12 cellular contexts compared by ENCODE assay signal in genomic region chr1:207436746-207437145, GRCh38. TPM values are rescaled to one million over a fixed set of nuclear protein-coding genes. Genes with fewer than 3 reads are reported as not detected.
A peak's percentile ranks its signal among the peaks of the same experiment; 100 is the strongest.
DNase-seq lines count a peak whose midpoint lies in the region; ATAC-seq, FAIRE-seq and TF ChIP-seq lines count a peak whose summit lies in the region.
"Not testable (repeated sequence)": the region's sequence is repeated elsewhere in the genome, so short reads cannot be mapped to it uniquely, and the experiment has no call there.
"Had no signal": no experiment of that assay in that cellular context is flagged by ENCODE, and none has a peak within 500 bp of the region (broad histone marks: within the 10 kb centered on the region; RNA-seq: fewer than 3 reads in every experiment).

No MANE protein-coding gene starts in this region.

- intact Hi-C loops in activated CD4-positive, alpha-beta T cell treated with anti-CD3 and anti-CD28 coated beads, Interleukin-2, amount 10 ng/mL, durations not matched to agents 24 days and 14 days (cut with micrococcal nuclease); K562 (cut with micrococcal nuclease): not testable (repeated sequence)

- not testable (repeated sequence) for H3K4me3 Mint-ChIP-seq in activated CD4-positive, alpha-beta T cell treated with anti-CD3 and anti-CD28 coated beads, Interleukin-2, amount 10 ng/mL, durations not matched to agents 24 days and 14 days

- not testable (repeated sequence) for H3K4me3 ChIP-seq in HEK293 (ENCODE audit: low read depth, low read length); K562

- H3K27me3 Mint-ChIP-seq in activated CD4-positive, alpha-beta T cell treated with anti-CD3 and anti-CD28 coated beads, Interleukin-2, amount 10 ng/mL, durations not matched to agents 24 days and 14 days = peaks cover 14% of the 10 kb centered on the region

- H4K20me1 ChIP-seq in K562 (replicated peaks; ENCODE audit: control insufficient read depth, insufficient read depth, low read length) = not testable (repeated sequence)

- ATAC-seq in K562 = not testable (repeated sequence)

- not testable (repeated sequence) for TF ChIP-seq POLR2A in GM12892 (IDR thresholded peaks at IDR 0.05; ENCODE audit: low read depth, low read length); K562 (conservative IDR thresholded peaks at IDR 0.05)

- H3K27ac Mint-ChIP-seq in activated CD4-positive, alpha-beta T cell treated with anti-CD3 and anti-CD28 coated beads, Interleukin-2, amount 10 ng/mL, durations not matched to agents 24 days and 14 days = not testable (repeated sequence)

- 32% methylated on average over 3 of the region's 3 CpGs for WGBS in K562 (ENCODE audit: insufficient coverage, low coverage, missing lambda C conversion rate)

- not testable (repeated sequence) for H3K9me3 Mint-ChIP-seq in activated CD4-positive, alpha-beta T cell treated with anti-CD3 and anti-CD28 coated beads, Interleukin-2, amount 10 ng/mL, durations not matched to agents 24 days and 14 days

- not testable (repeated sequence) for H3K36me3 Mint-ChIP-seq in activated CD4-positive, alpha-beta T cell treated with anti-CD3 and anti-CD28 coated beads, Interleukin-2, amount 10 ng/mL, durations not matched to agents 24 days and 14 days (ENCODE audit: low read depth)

- H3K27me3 ChIP-seq in K562 (ENCODE audit: control insufficient read depth in 2 of 2, insufficient read depth in 2 of 2, low read length in 2 of 2) = not testable (repeated sequence)

- not testable (repeated sequence) for H3K4me1 ChIP-seq in HEK293 (ENCODE audit: control insufficient read depth, insufficient read depth, low read length); K562 (replicated peaks in 1 of 2; ENCODE audit: control insufficient read depth in 2 of 2, insufficient read depth in 2 of 2, low read length in 2 of 2)

- CTCF ChIA-PET in HEK293 (lab: Yijun Ruan, JAX) = interaction anchor here (1.6 kb wide), 1 partner anchor 12 kb away, joined by 3 read pairs; no protein-coding TSS in a partner anchor
- CTCF ChIA-PET in K562 (lab: Yijun Ruan, JAX; ENCODE audit: low intra/inter-chr PET ratio) = not testable (repeated sequence)

- POLR2A ChIA-PET in HEK293 (lab: Yijun Ruan, JAX) = not testable (repeated sequence)
- POLR2A ChIA-PET in K562 (lab: Yijun Ruan, JAX) = interaction anchor here (1.1 kb wide), 1 partner anchor 16 kb away, joined by 3 read pairs; no protein-coding TSS in a partner anchor

- not testable (repeated sequence) for H3K79me2 ChIP-seq in K562 (ENCODE audit: control insufficient read depth, insufficient read depth, low read length)

- not testable (repeated sequence) for TF ChIP-seq EP300 in K562 (IDR thresholded peaks at IDR 0.05; ENCODE audit: low read length)

- in situ Hi-C loops in K562 (cut with MboI) = not testable (repeated sequence)

- H3K36me3 ChIP-seq in HEK293 (ENCODE audit: control insufficient read depth in 2 of 2, insufficient read depth in 1 of 2, low read length in 2 of 2); K562 (ENCODE audit: control insufficient read depth, insufficient read depth, low read length): not testable (repeated sequence)

- not testable (repeated sequence) for TF ChIP-seq CTCF in HEK293 (tag by site-specific recombination; IDR thresholded peaks at IDR 0.05); K562 (IDR thresholded peaks at IDR 0.05 in 2 of 3, conservative IDR thresholded peaks at IDR 0.05 in 1 of 3; ENCODE audit: insufficient read depth in 2 of 3, low read depth in 1 of 3, low read length in 3 of 3)

- BruUV-seq in K562 (replicated peaks; lab: Mats Ljungman, UMichigan) = not testable (repeated sequence)

- not testable (repeated sequence) for H3K9ac ChIP-seq in K562 (ENCODE audit: insufficient read depth in 1 of 2, low read depth in 2 of 2, low read length in 2 of 2)

- FAIRE-seq in GM12892 (lab: Jason Lieb, UNC) = peak; percentile 60
- FAIRE-seq in K562 (lab: Jason Lieb, UNC) = not testable (repeated sequence)

- H3K9me1 ChIP-seq in K562 (ENCODE audit: control insufficient read depth, insufficient read depth, low read length) = not testable (repeated sequence)

- H2AFZ ChIP-seq in K562 (ENCODE audit: low read depth, low read length) = not testable (repeated sequence)

- TF ChIP-seq RAD21 in K562 (CRISPR knock-in tag; conservative IDR thresholded peaks at IDR 0.05 in 1 of 2, IDR thresholded peaks at IDR 0.05 in 1 of 2) = not testable (repeated sequence)

- H3K27ac ChIP-seq in HEK293 (ENCODE audit: extremely low read depth, low read depth, low read length); K562 (ENCODE audit: extremely low read depth, low read depth, low read length): not testable (repeated sequence)

- H3K9me3 ChIP-seq in HEK293 (ENCODE audit: control insufficient read depth, insufficient read depth, low read depth, low read length); K562 (replicated peaks; ENCODE audit: control insufficient read depth, insufficient read depth, low read depth, low read length): not testable (repeated sequence)

- not testable (repeated sequence) for DNase-seq in GM12892 (ENCODE audit: insufficient read length); K562 (ENCODE audit: extremely low read depth in 1 of 4, low spot score in 3 of 4)
- peak; percentile 25 for DNase-seq in activated CD4-positive, alpha-beta T cell treated with anti-CD3 and anti-CD28 coated beads, Interleukin-2, amount 10 ng/mL, durations not matched to agents 24 days and 14 days

- not testable (repeated sequence) for H3K4me1 Mint-ChIP-seq in activated CD4-positive, alpha-beta T cell treated with anti-CD3 and anti-CD28 coated beads, Interleukin-2, amount 10 ng/mL, durations not matched to agents 24 days and 14 days

- not testable (repeated sequence) for H3K4me2 ChIP-seq in K562 (ENCODE audit: insufficient read depth, low read length)

TF ChIP-seq in HEK293, 187 proteins besides CTCF, POLR2A, EP300 and RAD21:
- peak; percentile 96 for TF ChIP-seq ZNF146 (tag by site-specific recombination; IDR thresholded peaks at IDR 0.05)

TF ChIP-seq in K562, 482 proteins besides CTCF, POLR2A, EP300 and RAD21:
- peak; percentile 87 for TF ChIP-seq ZNF146 (CRISPR knock-in tag; IDR thresholded peaks at IDR 0.05; ENCODE audit: unreplicated experiment)

RNA-seq across cellular contexts. Expression of gene CR2, which starts 17.4 kb away (rescaled TPM):
- 90.6 TPM for polyA plus RNA-seq in GM12892 (2012; ENCODE audit: missing spikeins)
- 0.24 TPM in 1 of 2 replicates, not detected in the other for total RNA-seq in activated CD4-positive, alpha-beta T cell treated with anti-CD3 and anti-CD28 coated beads, Interleukin-2, amount 10 ng/mL, durations not matched to agents 24 days and 14 days
- total RNA-seq in K562 (2011; cell fraction: chromatin; rRNA removed; ENCODE audit: low replicate concordance) = 0.97 and 2.7 TPM in 2 replicates
- 0.67 and 1.2 TPM in 2 replicates for total RNA-seq in K562 (2011; cell fraction: nucleolus; rRNA removed)
- 1.2 and 1.4 TPM in 2 replicates for total RNA-seq in K562 (2011; cell fraction: nucleoplasm; rRNA removed)
- total RNA-seq in K562 (2014; rRNA removed) = 0.32 and 0.33 TPM in 2 replicates
- total RNA-seq in K562 (2014; rRNA removed; fragmentation: Illumina TruSeq; extraction: Trizol) = 0.44 and 0.45 TPM in 2 replicates
- total RNA-seq in K562 (2015; rRNA removed; fragmentation: Illumina TruSeq; extraction: Trizol) = 0.07 and 0.11 TPM in 2 replicates
- 0.51 and 0.66 TPM in 2 replicates for total RNA-seq in K562 (2021)
- 0.57 and 0.72 TPM in 2 replicates for polyA plus RNA-seq in K562 (2011; rRNA removed)
- polyA plus RNA-seq in K562 (2011; cell fraction: cytosol; rRNA removed) = 0.24 and 0.31 TPM in 2 replicates
- polyA plus RNA-seq in K562 (2011; cell fraction: nucleus; rRNA removed) = 1.5 and 1.8 TPM in 2 replicates
- polyA plus RNA-seq in K562 (2012) = 0.21 and 0.35 TPM in 2 replicates
- 0.44 and 0.67 TPM in 2 replicates for polyA plus RNA-seq in K562 (2014; fragmentation: Illumina TruSeq; extraction: Trizol)
- polyA plus RNA-seq in K562 (2014; fragmentation: Nextera tagmentation; extraction: Ambion mirVana) = under 1 TPM; 0.25 to 0.27 TPM
- 0.36 and 0.37 TPM in 2 replicates for polyA plus RNA-seq in K562 (2014; rRNA removed)
- 0.28 and 0.54 TPM in 2 replicates for polyA minus RNA-seq in K562 (2011; rRNA and poly(A)+ RNA removed)
- polyA minus RNA-seq in K562 (2011; cell fraction: cytosol; rRNA and poly(A)+ RNA removed) = 0.38 TPM in 1 of 2 replicates, not detected in the other
- 1.1 and 1.6 TPM in 2 replicates for polyA minus RNA-seq in K562 (2011; cell fraction: nucleus; rRNA and poly(A)+ RNA removed)
- total RNA-seq: A172, A673 had no signal
- polyA plus RNA-seq: A549, AG04450, BJ had no signal

RNA-seq across cellular contexts. Expression of gene CR1, which starts 59.2 kb away (rescaled TPM):
- polyA plus RNA-seq in GM12892 (2012; ENCODE audit: missing spikeins) = 7.8 TPM
- not detected in 2 replicates for total RNA-seq in activated CD4-positive, alpha-beta T cell treated with anti-CD3 and anti-CD28 coated beads, Interleukin-2, amount 10 ng/mL, durations not matched to agents 24 days and 14 days
- 0.21 and 1.3 TPM in 2 replicates for total RNA-seq in K562 (2011; cell fraction: chromatin; rRNA removed; ENCODE audit: low replicate concordance)
- total RNA-seq in K562 (2011; cell fraction: nucleolus; rRNA removed) = 0.13 and 0.17 TPM in 2 replicates
- total RNA-seq in K562 (2011; cell fraction: nucleoplasm; rRNA removed) = 1.3 and 1.9 TPM in 2 replicates
- total RNA-seq in K562 (2014; rRNA removed) (0.23 and 0.37 TPM in 2 replicates), K562 (2014; rRNA removed; fragmentation: Illumina TruSeq; extraction: Trizol) (0.15 and 0.22 TPM in 2 replicates), K562 (2015; rRNA removed; fragmentation: Illumina TruSeq; extraction: Trizol) (0.18 and 0.23 TPM in 2 replicates), K562 (2021) (0.20 and 0.47 TPM in 2 replicates)
- polyA plus RNA-seq in K562 (2011; rRNA removed) (0.13 and 0.18 TPM in 2 replicates), K562 (2014; fragmentation: Illumina TruSeq; extraction: Trizol) (0.08 and 0.19 TPM in 2 replicates), K562 (2014; fragmentation: Nextera tagmentation; extraction: Ambion mirVana) (under 1 TPM; 0.07 to 0.15 TPM), K562 (2014; rRNA removed) (0.12 and 0.20 TPM in 2 replicates)
- polyA plus RNA-seq in K562 (2011; cell fraction: cytosol; rRNA removed) = 0.04 and 0.12 TPM in 2 replicates
- polyA plus RNA-seq in K562 (2011; cell fraction: nucleus; rRNA removed) = 0.27 and 0.34 TPM in 2 replicates
- polyA plus RNA-seq in K562 (2012) = 0.12 and 0.33 TPM in 2 replicates
- 0.28 and 0.48 TPM in 2 replicates for polyA minus RNA-seq in K562 (2011; rRNA and poly(A)+ RNA removed)
- not detected in 2 replicates for polyA minus RNA-seq in K562 (2011; cell fraction: cytosol; rRNA and poly(A)+ RNA removed)
- polyA minus RNA-seq in K562 (2011; cell fraction: nucleus; rRNA and poly(A)+ RNA removed) = 0.11 and 0.13 TPM in 2 replicates
- total RNA-seq: A172, A673, Caco-2, Calu3, Daoy had no signal
- polyA plus RNA-seq: A549, AG04450, BJ had no signal
